11 cellular contexts compared by ENCODE assay signal in the genomic region with DNA sequence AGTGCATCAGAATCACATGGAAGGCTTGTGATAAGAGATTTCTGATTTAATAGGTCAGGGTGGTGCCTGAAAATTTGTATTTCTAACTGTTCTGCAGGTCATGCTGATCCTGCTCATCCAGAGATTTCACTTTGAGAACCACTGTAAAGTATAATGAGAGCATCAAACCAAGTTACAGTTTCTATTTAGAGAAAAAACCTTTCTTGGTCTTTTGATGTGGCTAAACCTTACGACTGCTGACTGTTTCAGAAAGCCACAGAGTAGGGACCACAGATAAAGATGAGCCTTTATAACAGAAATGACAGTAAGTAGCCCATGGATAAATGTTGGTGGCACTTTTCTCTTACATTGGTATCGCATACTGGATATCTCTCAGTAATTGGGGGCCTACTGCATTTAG.
DNase-seq lines count a peak whose midpoint lies in the region; ATAC-seq and TF ChIP-seq lines count a peak whose summit lies in the region.
"Had no signal": no experiment of that assay in that cellular context is flagged by ENCODE, and none has a peak within 500 bp of the region (broad histone marks: within the 10 kb centered on the region; RNA-seq: fewer than 3 reads in every experiment).

No MANE protein-coding gene starts in this region.

- TF ChIP-seq CTCF in KMS-11 (conservative IDR thresholded peaks at IDR 0.05; ENCODE audit: low read depth, low read length): no peak

- H3K4me3 ChIP-seq in KMS-11 (IDR thresholded peaks at IDR 0.05; ENCODE audit: insufficient read depth, low read depth, low read length) (peak overlapping the region; percentile 17), HAP-1 (no peak overlapping the region)
- H3K4me3 ChIP-seq: SJCRH30 had no signal

- no peak overlapping the region for H2AFZ ChIP-seq in KMS-11 (ENCODE audit: low read depth)

- no peaks in the 10 kb centered on the region for H3K9me3 ChIP-seq in HAP-1
- H3K9me3 ChIP-seq: SJCRH30 had no signal

- no peak overlapping the region for H3K27ac ChIP-seq in KMS-11
- H3K27ac ChIP-seq: SJCRH30 had no signal

- H3K9ac ChIP-seq in KMS-11: no peak overlapping the region

- DNase-seq in LoVo (ENCODE audit: low spot score): no peak
- DNase-seq in HAP-1 (ENCODE audit: low spot score in 2 of 2): no peak
- no peak for DNase-seq in AG08396 (ENCODE audit: low spot score)
- DNase-seq in stimulated activated naive CD4-positive, alpha-beta T cell (lab: John Stamatoyannopoulos, UW): no peak
- DNase-seq: NCI-H2171 treated with DMSO at 0.1 percent for 48 hours, SJCRH30, small intestine had no signal

- in situ Hi-C loops in HAP-1 (cut with MboI; ENCODE audit: low sequenced_read_pairs): no loop called here

- peaks cover 24% of the 10 kb centered on the region for H3K4me1 ChIP-seq in KMS-11 (ENCODE audit: low read depth, poor library complexity, severe bottlenecking)
- no peaks in the 10 kb centered on the region for H3K4me1 ChIP-seq in HAP-1
- H3K4me1 ChIP-seq: SJCRH30 had no signal

- H4K20me1 ChIP-seq in KMS-11 (ENCODE audit: insufficient read depth): no peaks in the 10 kb centered on the region

- H3K4me2 ChIP-seq in KMS-11: peak overlapping the region; percentile 49

- no peaks in the 10 kb centered on the region for H3K36me3 ChIP-seq in KMS-11 (ENCODE audit: insufficient read depth)
- no peaks in the 10 kb centered on the region for H3K36me3 ChIP-seq in HAP-1 (replicated peaks)
- H3K36me3 ChIP-seq: SJCRH30 had no signal

- peak; percentile 82 for ATAC-seq in GM18502 (IDR thresholded peaks at IDR 0.05; ENCODE audit: poor library complexity, unreplicated experiment)
- ATAC-seq in GM19455 (IDR thresholded peaks at IDR 0.05; ENCODE audit: unreplicated experiment): peak; percentile 70
- peak; percentile 83 for ATAC-seq in HG02938 (IDR thresholded peaks at IDR 0.05; ENCODE audit: unreplicated experiment)

- no peaks in the 10 kb centered on the region for H3K79me2 ChIP-seq in KMS-11 (ENCODE audit: insufficient read depth, low read depth)

- H3K27me3 ChIP-seq in KMS-11 (ENCODE audit: insufficient read depth, low read depth) (peaks cover 9% of the 10 kb centered on the region; the same call in 1 of the 2 replicates), HAP-1 (ENCODE audit: low read depth) (no peaks in the 10 kb centered on the region)
- H3K27me3 ChIP-seq: SJCRH30 had no signal
